In the genomic region with DNA sequence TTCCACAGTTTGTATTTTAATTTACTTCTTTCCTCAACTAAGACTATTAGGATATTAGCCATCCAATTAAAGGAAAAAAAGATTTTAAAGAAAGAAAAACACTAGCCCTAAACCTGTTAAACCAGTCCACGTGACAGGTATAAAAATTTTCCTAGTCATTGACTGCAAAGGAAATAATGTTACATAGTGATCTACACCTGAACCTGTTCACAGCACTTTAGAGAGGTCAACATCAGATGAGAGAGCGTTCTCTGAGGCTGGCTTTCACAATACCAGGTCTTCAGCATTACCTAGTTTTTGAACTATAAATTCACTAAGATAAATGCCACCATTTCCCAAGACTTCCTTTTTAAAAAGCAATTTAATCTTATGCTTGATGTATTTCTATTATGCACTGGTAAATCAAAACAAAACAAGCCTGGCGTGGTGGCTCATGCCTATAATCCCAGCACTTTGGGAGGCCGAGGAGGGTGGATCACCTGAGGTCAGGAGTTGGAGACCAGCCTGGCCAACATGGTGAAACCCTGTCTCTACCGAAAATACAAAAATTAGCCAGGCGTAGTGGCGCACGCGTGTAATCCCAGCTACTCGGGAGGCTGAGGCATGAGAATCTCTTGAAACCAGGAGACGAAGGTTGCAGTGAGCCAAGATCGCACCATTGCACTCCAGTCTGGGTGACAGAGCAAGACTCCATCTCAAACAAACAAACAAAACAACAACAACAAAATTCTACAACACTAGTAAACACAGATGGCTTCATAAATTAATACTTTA, we compare ENCODE assay signal across 12 cellular contexts. TPM values are rescaled to one million over a fixed set of nuclear protein-coding genes. Genes with fewer than 3 reads are reported as not detected.
DNase-seq lines count a peak whose midpoint lies in the region; ATAC-seq and TF ChIP-seq lines count a peak whose summit lies in the region.
"Not testable (repeated sequence)": the region's sequence is repeated elsewhere in the genome, so short reads cannot be mapped to it uniquely, and the experiment has no call there.
"Had no signal": no experiment of that assay in that cellular context is flagged by ENCODE, and none has a peak within 500 bp of the region (broad histone marks: within the 10 kb centered on the region; RNA-seq: fewer than 3 reads in every experiment).

No MANE protein-coding gene starts in this region.

- peak overlapping the region; percentile 8 for H3K9ac ChIP-seq in endocrine pancreas (ENCODE audit: control insufficient read depth, insufficient read depth, low read length)

- TF ChIP-seq CTCF in Caco-2 (IDR thresholded peaks at IDR 0.05; ENCODE audit: insufficient read depth in 1 of 2, low read depth in 1 of 2, low read length in 1 of 2, severe bottlenecking in 1 of 2, unreplicated experiment in 1 of 2); type B pancreatic cell (conservative IDR thresholded peaks at IDR 0.05): not testable (repeated sequence)

- not testable (repeated sequence) for H3K9me3 ChIP-seq in Caco-2; SJCRH30 (replicated peaks); endocrine pancreas (ENCODE audit: control insufficient read depth, low read length); neuron (ENCODE audit: low read length)

- intact Hi-C loops in Caco-2 (cut with micrococcal nuclease; ENCODE audit: unreplicated experiment), result loop anchor here (5.0 kb wide), 1 partner anchor 130 kb away; the partner anchor contains the start of gene DUSP14

- H3K4me3 Mint-ChIP-seq in Caco-2 (ENCODE audit: unreplicated experiment), result peak overlapping the region; percentile 98
- H3K4me3 Mint-ChIP-seq in activated T-helper 17 cell treated with anti-CD3 and anti-CD28 coated beads, Interleukin-2, amount 50 U/mL, for 72 hours, result peak overlapping the region; percentile 93
- H3K4me3 Mint-ChIP-seq in immature natural killer cell, result peak overlapping the region in 3 of 5 donors; percentile 54 to 91 (median 86)
- peak overlapping the region; percentile 96 for H3K4me3 Mint-ChIP-seq in type B pancreatic cell

- BruUV-seq in Caco-2 (replicated peaks; lab: Mats Ljungman, UMichigan), result not testable (repeated sequence)

- not testable (repeated sequence) for H3K27ac Mint-ChIP-seq in Caco-2 (ENCODE audit: unreplicated experiment); activated T-helper 17 cell treated with anti-CD3 and anti-CD28 coated beads, Interleukin-2, amount 50 U/mL, for 72 hours
- peak overlapping the region in 5 of 6 donors; percentile 85 to 94 (median 90) for H3K27ac Mint-ChIP-seq in immature natural killer cell
- H3K27ac Mint-ChIP-seq in type B pancreatic cell, result peak overlapping the region; percentile 93

- not testable (repeated sequence) for H3K27me3 Mint-ChIP-seq in Caco-2 (ENCODE audit: insufficient read depth, unreplicated experiment); activated T-helper 17 cell treated with anti-CD3 and anti-CD28 coated beads, Interleukin-2, amount 50 U/mL, for 72 hours; immature natural killer cell (ENCODE audit: low read depth in 3 of 3); type B pancreatic cell

- not testable (repeated sequence) for DNase-seq in Caco-2; SJCRH30; immature natural killer cell; type B pancreatic cell (ENCODE audit: extremely low spot score, unreplicated experiment)

- H3K4me1 Mint-ChIP-seq in Caco-2 (ENCODE audit: low read depth, unreplicated experiment) (peaks cover 21% of the 10 kb centered on the region), immature natural killer cell (peaks cover 16 to 18% of the 10 kb centered on the region in 2 donors), type B pancreatic cell (ENCODE audit: unreplicated experiment) (peaks cover 28% of the 10 kb centered on the region)
- peaks cover 10% of the 10 kb centered on the region for H3K4me1 Mint-ChIP-seq in activated T-helper 17 cell treated with anti-CD3 and anti-CD28 coated beads, Interleukin-2, amount 50 U/mL, for 72 hours

- H3K36me3 ChIP-seq in Caco-2 (ENCODE audit: control insufficient read depth, insufficient read depth, low read length); endocrine pancreas (ENCODE audit: control insufficient read depth, insufficient read depth, low read length): not testable (repeated sequence)
- peaks cover 18% of the 10 kb centered on the region for H3K36me3 ChIP-seq in SJCRH30
- peaks cover 21% of the 10 kb centered on the region for H3K36me3 ChIP-seq in neuron (ENCODE audit: insufficient read depth, low read length)

- not testable (repeated sequence) for H3K9me3 Mint-ChIP-seq in Caco-2 (ENCODE audit: unreplicated experiment); activated T-helper 17 cell treated with anti-CD3 and anti-CD28 coated beads, Interleukin-2, amount 50 U/mL, for 72 hours; immature natural killer cell; type B pancreatic cell

- POLR2A ChIA-PET in Caco-2 (lab: Charles Lee), result not testable (repeated sequence)

- not testable (repeated sequence) for H3K27me3 ChIP-seq in Caco-2 (replicated peaks; ENCODE audit: control insufficient read depth, insufficient read depth, low read length); SJCRH30; endocrine pancreas (ENCODE audit: control insufficient read depth, insufficient read depth, low read length); neuron (ENCODE audit: insufficient read depth, low read length)

- peaks cover 26% of the 10 kb centered on the region for H3K36me3 Mint-ChIP-seq in Caco-2 (ENCODE audit: insufficient read depth, unreplicated experiment)
- H3K36me3 Mint-ChIP-seq in activated T-helper 17 cell treated with anti-CD3 and anti-CD28 coated beads, Interleukin-2, amount 50 U/mL, for 72 hours (ENCODE audit: low read depth), result peaks cover 14% of the 10 kb centered on the region
- not testable (repeated sequence) for H3K36me3 Mint-ChIP-seq in immature natural killer cell
- peaks cover 13% of the 10 kb centered on the region for H3K36me3 Mint-ChIP-seq in type B pancreatic cell

- H3K27ac ChIP-seq in SJCRH30, result not testable (repeated sequence)

- H3K4me3 ChIP-seq in Caco-2 (ENCODE audit: low read depth, low read length) (peak overlapping the region; percentile 84), SJCRH30 (peak overlapping the region; percentile 96), endocrine pancreas (ENCODE audit: control insufficient read depth, insufficient read depth, low read length) (peak overlapping the region; percentile 73), neuron (ENCODE audit: low read length) (peak overlapping the region; percentile 52)

- TF ChIP-seq RAD21 in Ishikawa (IDR thresholded peaks at IDR 0.05; ENCODE audit: low read depth), result not testable (repeated sequence)

- not testable (repeated sequence) for ATAC-seq in activated T-helper 17 cell treated with anti-CD3 and anti-CD28 coated beads, Interleukin-2, amount 50 U/mL, for 72 hours (replicated peaks)

- CTCF ChIA-PET in Caco-2 (lab: Charles Lee), result interaction anchor here (1.0 kb wide), 1 partner anchor 16 kb away, joined by 3 read pairs; no protein-coding TSS in a partner anchor

- peaks cover 25% of the 10 kb centered on the region for H3K4me1 ChIP-seq in Caco-2
- not testable (repeated sequence) for H3K4me1 ChIP-seq in SJCRH30; endocrine pancreas (ENCODE audit: control insufficient read depth, insufficient read depth, low read length)
- H3K4me1 ChIP-seq in neuron (ENCODE audit: insufficient read depth, low read length), result peaks cover 21% of the 10 kb centered on the region

- TF ChIP-seq EP300 in Ishikawa (IDR thresholded peaks at IDR 0.05; ENCODE audit: borderline replicate concordance), result not testable (repeated sequence)

- H2AFZ ChIP-seq in neuron (ENCODE audit: low read depth, low read length), result not testable (repeated sequence)

TF ChIP-seq in Ishikawa, 13 proteins besides CTCF, POLR2A, EP300 and RAD21:
- peak; percentile 40 for TF ChIP-seq USF1 (IDR thresholded peaks at IDR 0.05)

RNA-seq across cellular contexts. Expression of gene C17orf78, which starts 18.8 kb away (rescaled TPM):
- not detected in 2 replicates for total RNA-seq in Caco-2 (2022)
- total RNA-seq in SJCRH30 (2014; rRNA removed; shearing (Covaris generic)), result not detected in 2 replicates
- not detected for total RNA-seq in activated T-helper 17 cell treated with anti-CD3 and anti-CD28 coated beads, Interleukin-2, amount 50 U/mL, for 72 hours
- not detected for polyA plus RNA-seq in immature natural killer cell
- total RNA-seq in type B pancreatic cell (ENCODE audit: low replicate concordance), result 1.6 TPM in 1 of 2 replicates, not detected in the other
- total RNA-seq: left ventricle myocardium superior, ovary had no signal
- polyA plus RNA-seq: BJ, ovary, thymus had no signal

RNA-seq across cellular contexts. Expression of gene ACACA, which starts 49.7 kb away (rescaled TPM):
- 108 and 113 TPM in 2 replicates for total RNA-seq in Caco-2 (2022)
- total RNA-seq in SJCRH30 (2014; rRNA removed; shearing (Covaris generic)), result 73.2 and 74.0 TPM in 2 replicates
- total RNA-seq in activated T-helper 17 cell treated with anti-CD3 and anti-CD28 coated beads, Interleukin-2, amount 50 U/mL, for 72 hours, result 10 to 100 TPM; 36.9 to 73.7 TPM
- 1 to 10 TPM; 3.3 to 7.0 (median 3.9) TPM for polyA plus RNA-seq in immature natural killer cell
- total RNA-seq in type B pancreatic cell (ENCODE audit: low replicate concordance), result 86.7 and 101 TPM in 2 replicates

RNA-seq across cellular contexts. Expression of gene TADA2A, which starts 49.7 kb away (rescaled TPM):
- total RNA-seq in Caco-2 (2022), result 27.3 and 29.4 TPM in 2 replicates
- total RNA-seq in SJCRH30 (2014; rRNA removed; shearing (Covaris generic)), result 24.9 and 32.1 TPM in 2 replicates
- total RNA-seq in activated T-helper 17 cell treated with anti-CD3 and anti-CD28 coated beads, Interleukin-2, amount 50 U/mL, for 72 hours, result 10 to 100 TPM; 29.2 to 36.7 TPM
- 10 to 100 TPM in 1 of 3 donors, 1 to 10 TPM in 2; 3.3 to 16.0 (median 4.0) TPM for polyA plus RNA-seq in immature natural killer cell
- 26.1 and 28.5 TPM in 2 replicates for total RNA-seq in type B pancreatic cell (ENCODE audit: low replicate concordance)
